ENCODE assay signal across 9 cellular contexts in genomic region chr6:166950443-166950821, GRCh38. TPM values are rescaled to one million over a fixed set of nuclear protein-coding genes. Genes with fewer than 3 reads are reported as not detected.
DNase-seq lines count a peak whose midpoint lies in the region; ATAC-seq and TF ChIP-seq lines count a peak whose summit lies in the region.
"Had no signal": no experiment of that assay in that cellular context is flagged by ENCODE, and none has a peak within 500 bp of the region (broad histone marks: within the 10 kb centered on the region; RNA-seq: fewer than 3 reads in every experiment).

No MANE protein-coding gene starts in this region.

- no peak for TF ChIP-seq CTCF in OCI-LY1 (IDR thresholded peaks at IDR 0.05; ENCODE audit: low read length)

- no peaks in the 10 kb centered on the region for H3K9me2 ChIP-seq in OCI-LY1 (ENCODE audit: low read depth, low read length)

- peak overlapping the region; percentile 93 for H3K27ac ChIP-seq in OCI-LY1 (ENCODE audit: low read depth, low read length, poor library complexity, severe bottlenecking)
- H3K27ac ChIP-seq: SJSA1 had no signal

- no peaks in the 10 kb centered on the region for H3K79me2 ChIP-seq in OCI-LY1 (ENCODE audit: insufficient read depth, low read length)

- H3K36me3 ChIP-seq in OCI-LY1 (ENCODE audit: insufficient read depth, low read length): peaks cover 38% of the 10 kb centered on the region
- H3K36me3 ChIP-seq: SJSA1 had no signal

- ATAC-seq in GM18861 (IDR thresholded peaks at IDR 0.05; ENCODE audit: unreplicated experiment): peak; percentile 29
- peak; percentile 45 for ATAC-seq in HG02571 (IDR thresholded peaks at IDR 0.05; ENCODE audit: unreplicated experiment)
- ATAC-seq in left lobe of liver: peak; percentile 43

- no peaks in the 10 kb centered on the region for H3K9me3 ChIP-seq in OCI-LY1 (ENCODE audit: low read length)
- H3K9me3 ChIP-seq: SJSA1 had no signal

- H3K4me3 ChIP-seq in OCI-LY1 (ENCODE audit: low read depth, low read length, poor library complexity, severe bottlenecking): peak overlapping the region; percentile 20
- H3K4me3 ChIP-seq: SJSA1 had no signal

- H4K20me1 ChIP-seq in OCI-LY1 (ENCODE audit: insufficient read depth, low read length): no peaks in the 10 kb centered on the region

- peak overlapping the region; percentile 52 for H3K4me2 ChIP-seq in OCI-LY1 (ENCODE audit: low read length)

- DNase-seq in left lobe of liver (ENCODE audit: low spot score): no peak
- DNase-seq in anterior cingulate cortex (lab: John Stamatoyannopoulos, UW): no peak
- DNase-seq in dermis blood vessel endothelial cell: no peak
- no peak for DNase-seq in NCI-H510A treated with DMSO at 0.1 percent for 48 hours (lab: John Stamatoyannopoulos, UW)
- no peak for DNase-seq in SW 1271 (lab: John Stamatoyannopoulos, UW)

- H3K9ac ChIP-seq in OCI-LY1 (ENCODE audit: low read length): peak overlapping the region; percentile 24; the same call in 1 of the 2 replicates

- no peak overlapping the region for H2AFZ ChIP-seq in OCI-LY1 (ENCODE audit: low read length)

- peaks cover 57% of the 10 kb centered on the region for H3K4me1 ChIP-seq in OCI-LY1 (ENCODE audit: insufficient read depth, low read length, severe bottlenecking)

- peaks cover 15% of the 10 kb centered on the region for H3F3A ChIP-seq in OCI-LY1 (ENCODE audit: insufficient read depth, low read length)

- H3K27me3 ChIP-seq in OCI-LY1 (ENCODE audit: insufficient read depth, low read length): no peaks in the 10 kb centered on the region
- H3K27me3 ChIP-seq: SJSA1 had no signal

RNA-seq across cellular contexts. Expression of gene RNASET2, which starts 5.9 kb away (rescaled TPM):
- 22.3 TPM for total RNA-seq in left lobe of liver
- 8.9 and 12.6 TPM in 2 replicates for total RNA-seq in dermis blood vessel endothelial cell

RNA-seq across cellular contexts. Expression of gene CEP43, which starts 48.8 kb away (rescaled TPM):
- 17.7 TPM for total RNA-seq in left lobe of liver
- 14.3 and 15.7 TPM in 2 replicates for total RNA-seq in dermis blood vessel endothelial cell
